9 cellular contexts compared by ENCODE assay signal in the genomic region with DNA sequence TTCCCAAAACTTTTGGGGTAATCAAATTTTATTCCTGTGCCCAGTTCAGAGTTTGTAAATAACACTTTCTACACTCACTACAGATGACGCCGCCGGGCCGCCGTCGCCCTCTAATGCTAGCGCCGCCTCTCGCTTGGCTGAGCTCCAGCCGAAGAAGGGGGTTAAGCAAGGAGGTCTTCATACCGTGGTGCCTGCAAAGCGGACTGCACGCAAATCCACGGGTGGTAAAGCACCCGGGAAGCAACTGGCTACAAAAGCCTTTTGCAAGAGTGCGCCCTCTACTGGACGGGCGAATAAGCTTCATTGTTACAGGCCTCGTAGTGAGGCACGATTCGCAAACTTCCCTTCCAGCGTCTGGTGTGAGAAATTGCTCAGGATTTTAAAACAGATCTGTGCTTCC.
DNase-seq lines count a peak whose midpoint lies in the region; ATAC-seq and TF ChIP-seq lines count a peak whose summit lies in the region.
"Had no signal": no experiment of that assay in that cellular context is flagged by ENCODE, and none has a peak within 500 bp of the region (broad histone marks: within the 10 kb centered on the region; RNA-seq: fewer than 3 reads in every experiment).

No MANE protein-coding gene starts in this region.

- H2AFZ ChIP-seq in PC-3 (ENCODE audit: low read length), result no peak overlapping the region

- POLR2A ChIA-PET in PC-3 (lab: Charles Lee; ENCODE audit: unreplicated experiment), result no interaction called here

- H3F3A ChIP-seq in PC-3 (ENCODE audit: low read length, unreplicated experiment), result no peaks in the 10 kb centered on the region

- H3K9me2 ChIP-seq in PC-3 (replicated peaks; ENCODE audit: low read length), result no peaks in the 10 kb centered on the region

- no peak overlapping the region for H3K9ac ChIP-seq in PC-3 (ENCODE audit: low read length)

- CTCF ChIA-PET in PC-3 (lab: Charles Lee), result interaction anchor here (0.6 kb wide), 1 partner anchor 58 kb away, joined by 4 read pairs; no protein-coding TSS in a partner anchor

- H3K36me3 ChIP-seq in PC-3 (ENCODE audit: low read depth, low read length), result no peaks in the 10 kb centered on the region

- H3K4me3 ChIP-seq in PC-3 (ENCODE audit: low read length), result no peak overlapping the region

- DNase-seq in EL (peak; percentile 4), PC-3 (peak; percentile 26), foreskin keratinocyte (no peak), 8988T (no peak), epidermal melanocyte (ENCODE audit: insufficient read length, low spot score) (no peak)
- DNase-seq: occipital lobe had no signal

- no peaks in the 10 kb centered on the region for H3K79me2 ChIP-seq in PC-3 (ENCODE audit: low read length)

- H3K4me2 ChIP-seq in PC-3 (ENCODE audit: low read length), result no peak overlapping the region

- no peak for ATAC-seq in PC-3
- ATAC-seq in foreskin keratinocyte, result no peak
- no peak for ATAC-seq in GM18907 (IDR thresholded peaks at IDR 0.05; ENCODE audit: unreplicated experiment)
- no peak for ATAC-seq in GM18868 (IDR thresholded peaks at IDR 0.05; ENCODE audit: unreplicated experiment)

- H3K4me1 ChIP-seq in PC-3 (ENCODE audit: insufficient read depth, low read length) (peaks cover 21% of the 10 kb centered on the region), foreskin keratinocyte (no peaks in the 10 kb centered on the region)

- TF ChIP-seq CTCF in 22Rv1 (IDR thresholded peaks at IDR 0.05) (peak; percentile 80), PC-3 (conservative IDR thresholded peaks at IDR 0.05; ENCODE audit: low read depth, low read length) (peak; percentile 82), foreskin keratinocyte (conservative IDR thresholded peaks at IDR 0.05) (peak; percentile 37)

- BruUV-seq in PC-3 (replicated peaks; lab: Mats Ljungman, UMichigan), result no TSS peak

- no peaks in the 10 kb centered on the region for H3K27me3 ChIP-seq in PC-3 (ENCODE audit: low read length)
- H3K27me3 ChIP-seq in foreskin keratinocyte, result no peaks in the 10 kb centered on the region

- intact Hi-C loops in PC-3 (cut with micrococcal nuclease), result no loop called here

- no peaks in the 10 kb centered on the region for H4K20me1 ChIP-seq in PC-3 (ENCODE audit: low read length)

- H3K9me3 ChIP-seq in PC-3 (ENCODE audit: low read length), result no peaks in the 10 kb centered on the region

- H3K27ac ChIP-seq in 22Rv1 (no peak overlapping the region), PC-3 (ENCODE audit: low read length) (no peak overlapping the region), foreskin keratinocyte (no peak overlapping the region)

Comparison
In these comparisons a context has a peak if more than half of its experiments do, and no peak if none do; other contexts are left out.
1. DNase-seq: peak in EL (single experiment) and PC-3 (single experiment); none in foreskin keratinocyte (0 of 2), 8988T (single experiment) and epidermal melanocyte (single experiment).
2. Peak in every context shown above with its lines, with median percentiles within 50 percentile points of each other: CTCF ChIP-seq.